Comparison of ENCODE assay signal across 9 cellular contexts in the genomic region with DNA sequence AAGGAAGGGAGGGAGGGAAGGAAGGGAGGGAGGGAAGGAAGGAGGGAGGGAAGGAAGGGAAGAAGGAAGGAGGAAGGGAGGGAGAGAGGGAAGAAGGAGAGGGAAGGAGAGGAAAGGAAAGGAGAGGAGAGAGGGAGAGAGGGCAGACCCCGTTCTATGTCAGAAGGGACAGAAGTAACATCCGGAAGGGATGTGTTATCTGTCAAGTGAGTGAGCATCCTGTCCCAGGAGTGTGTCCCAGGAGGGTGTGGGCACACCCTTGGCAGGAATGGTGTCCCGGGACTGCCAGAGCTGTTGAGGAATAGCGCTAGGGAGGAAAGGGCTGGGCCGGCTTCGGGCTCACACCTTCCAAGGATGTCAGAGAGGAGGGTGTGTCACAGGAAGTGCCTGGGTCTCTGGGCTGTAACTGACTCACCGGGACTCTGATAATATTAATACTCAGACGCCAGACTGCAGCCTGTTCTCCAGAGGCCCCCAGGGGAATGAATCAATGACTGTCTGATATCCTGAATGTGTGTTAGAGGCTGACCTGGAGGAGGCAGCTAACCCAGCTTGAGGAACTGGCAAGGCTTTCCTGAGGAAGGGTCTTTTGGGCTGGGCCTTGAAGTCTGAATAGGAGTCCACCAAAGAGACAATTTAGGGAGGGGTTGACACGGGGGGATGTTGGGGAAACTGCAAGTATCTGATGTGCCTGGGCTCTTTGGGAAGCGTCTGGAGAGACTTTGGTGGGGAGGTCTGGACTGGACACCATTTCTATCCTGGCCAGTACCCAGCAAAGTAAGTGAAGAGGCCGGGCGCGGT. TPM values are rescaled to one million over a fixed set of nuclear protein-coding genes. Genes with fewer than 3 reads are reported as not detected.
A peak's percentile ranks its signal among the peaks of the same experiment; 100 is the strongest.
DNase-seq lines count a peak whose midpoint lies in the region; ATAC-seq and TF ChIP-seq lines count a peak whose summit lies in the region.
"Had no signal": no experiment of that assay in that cellular context is flagged by ENCODE, and none has a peak within 500 bp of the region (broad histone marks: within the 10 kb centered on the region; RNA-seq: fewer than 3 reads in every experiment).

No MANE protein-coding gene starts in this region.

- H3K9me3 ChIP-seq in OCI-LY3 (ENCODE audit: insufficient read depth, low read length) (no peaks in the 10 kb centered on the region), neuronal stem cell (replicated peaks in 1 of 2; ENCODE audit: control insufficient read depth in 2 of 2, insufficient read depth in 1 of 2, low read depth in 1 of 2, low read length in 2 of 2) (peaks cover 0 to 2% of the 10 kb centered on the region in 2 donors)

- H3K4ac ChIP-seq in neuronal stem cell (ENCODE audit: low read length): no peak overlapping the region

- no peak overlapping the region for H4K8ac ChIP-seq in neuronal stem cell (ENCODE audit: low read depth, low read length)

- H3K4me1 ChIP-seq in OCI-LY3 (ENCODE audit: low read length) (peaks cover 8% of the 10 kb centered on the region), neuronal stem cell (ENCODE audit: control insufficient read depth in 2 of 2, insufficient read depth in 1 of 2, low read depth in 1 of 2, low read length in 2 of 2) (peaks cover 0 to 4% of the 10 kb centered on the region in 2 donors)

- H4K20me1 ChIP-seq in OCI-LY3 (ENCODE audit: insufficient read depth, low read length): no peaks in the 10 kb centered on the region

- peak overlapping the region; percentile 64 for H3K18ac ChIP-seq in neuronal stem cell (ENCODE audit: low read length)

- TF ChIP-seq CTCF in OCI-LY3 (IDR thresholded peaks at IDR 0.05; ENCODE audit: low read depth, low read length): no peak

- H3K79me1 ChIP-seq in neuronal stem cell (ENCODE audit: low read depth, low read length): no peaks in the 10 kb centered on the region

- no CpG with 5 or more reads among the region's 13 CpGs for WGBS in neuronal stem cell (ENCODE audit: extremely low coverage in 2 of 2, insufficient read length in 2 of 2, insufficient replicate concordance in 1 of 2), 2 donors

- no peak for ATAC-seq in GM18867 (IDR thresholded peaks at IDR 0.05; ENCODE audit: unreplicated experiment)

- no peak overlapping the region for H2BK12ac ChIP-seq in neuronal stem cell (ENCODE audit: low read length)

- H3K79me2 ChIP-seq in OCI-LY3 (ENCODE audit: low read length): peaks cover 1% of the 10 kb centered on the region; the same call in 1 of the 2 replicates

- H3K23ac ChIP-seq in neuronal stem cell (ENCODE audit: low read depth, low read length, poor library complexity): no peak overlapping the region

- H2AK5ac ChIP-seq in neuronal stem cell (ENCODE audit: low read depth, low read length): no peak overlapping the region

- H3K27ac ChIP-seq in OCI-LY3 (ENCODE audit: low read length) (no peak overlapping the region), neuronal stem cell (replicated peaks; ENCODE audit: low read length) (no peak overlapping the region)
- H3K27ac ChIP-seq: KMS-11 had no signal

- no peak overlapping the region for H4K91ac ChIP-seq in neuronal stem cell (ENCODE audit: low read depth, low read length, poor library complexity)

- DNase-seq in ELR (ENCODE audit: low read depth): peak; percentile 98
- peak; percentile 56 for DNase-seq in dermis blood vessel endothelial cell
- no peak for DNase-seq in neuronal stem cell (ENCODE audit: low spot score)
- DNase-seq in CD1c-positive myeloid dendritic cell (ENCODE audit: extremely low spot score): no peak
- DNase-seq in NCI-H2081 (lab: John Stamatoyannopoulos, UW): no peak
- no peak for DNase-seq in head of caudate nucleus

- H3K4me3 ChIP-seq in OCI-LY3 (ENCODE audit: low read length) (no peak overlapping the region), neuronal stem cell (ENCODE audit: low read length in 2 of 2) (no peak overlapping the region)

- H3K4me2 ChIP-seq in OCI-LY3 (ENCODE audit: low read length): no peak overlapping the region; the same call in 1 of the 2 replicates
- no peak overlapping the region for H3K4me2 ChIP-seq in neuronal stem cell (ENCODE audit: insufficient read depth, low read length, poor library complexity, severe bottlenecking)
- H3K4me2 ChIP-seq: KMS-11 had no signal

- peak overlapping the region; percentile 75 for H2BK15ac ChIP-seq in neuronal stem cell (ENCODE audit: low read length)

- H3K36me3 ChIP-seq in OCI-LY3 (replicated peaks; ENCODE audit: low read depth, low read length) (no peaks in the 10 kb centered on the region), neuronal stem cell (replicated peaks in 1 of 2; ENCODE audit: control insufficient read depth in 2 of 2, insufficient read depth in 2 of 2, low read length in 2 of 2) (no peaks in the 10 kb centered on the region)

- H2AFZ ChIP-seq in OCI-LY3 (ENCODE audit: low read depth, low read length): no peak overlapping the region
- no peak overlapping the region for H2AFZ ChIP-seq in neuronal stem cell (ENCODE audit: low read length)

- H2BK5ac ChIP-seq in neuronal stem cell (ENCODE audit: low read length): no peak overlapping the region

- no peaks in the 10 kb centered on the region for H3K27me3 ChIP-seq in OCI-LY3 (ENCODE audit: low read depth, low read length)
- H3K27me3 ChIP-seq in neuronal stem cell (ENCODE audit: control insufficient read depth in 3 of 3, insufficient read depth in 3 of 3, low read depth in 1 of 3, low read length in 3 of 3): peaks cover 0 to 3% (median 0%) of the 10 kb centered on the region in 3 experiments

- H3K9ac ChIP-seq in OCI-LY3 (ENCODE audit: low read length) (peak overlapping the region; percentile 16; the same call in 1 of the 2 replicates), neuronal stem cell (ENCODE audit: low read depth, low read length, poor library complexity) (no peak overlapping the region)
- H3K9ac ChIP-seq: KMS-11 had no signal

- H3K14ac ChIP-seq in neuronal stem cell (ENCODE audit: low read length): no peak overlapping the region

- peak overlapping the region; percentile 17 for H2BK120ac ChIP-seq in neuronal stem cell (ENCODE audit: low read depth, low read length)

- intact Hi-C loops in head of caudate nucleus (cut with DNase I): no loop called here

RNA-seq across cellular contexts. Expression of a gene that starts 18.9 kb away (rescaled TPM):
- 2,280 and 5,174 TPM in 2 replicates for total RNA-seq in dermis blood vessel endothelial cell
- polyA plus RNA-seq in neuronal stem cell (2013, experiment 1 of 2): 6,691 TPM
- polyA plus RNA-seq in neuronal stem cell (2013, experiment 2 of 2): 6,867 TPM

RNA-seq across cellular contexts. Expression of a gene that starts 35.7 kb away (rescaled TPM):
- total RNA-seq in dermis blood vessel endothelial cell: 4.9 and 9.9 TPM in 2 replicates
- 5.1 TPM for polyA plus RNA-seq in neuronal stem cell (2013, experiment 1 of 2)
- 5.4 TPM for polyA plus RNA-seq in neuronal stem cell (2013, experiment 2 of 2)

RNA-seq across cellular contexts. Expression of a gene that starts 43.3 kb away (rescaled TPM):
- 426 and 735 TPM in 2 replicates for total RNA-seq in dermis blood vessel endothelial cell
- 203 TPM for polyA plus RNA-seq in neuronal stem cell (2013, experiment 1 of 2)
- polyA plus RNA-seq in neuronal stem cell (2013, experiment 2 of 2): 202 TPM

Comparison
In these comparisons a context has a peak if more than half of its experiments do, and no peak if none do; other contexts are left out.
1. DNase-seq: peak in ELR (single experiment) and dermis blood vessel endothelial cell (single experiment); none in neuronal stem cell (single experiment), CD1c-positive myeloid dendritic cell (single experiment), NCI-H2081 (0 of 2) and head of caudate nucleus (0 of 42).